ENCODE assay signal across 15 cellular contexts in the genomic region with DNA sequence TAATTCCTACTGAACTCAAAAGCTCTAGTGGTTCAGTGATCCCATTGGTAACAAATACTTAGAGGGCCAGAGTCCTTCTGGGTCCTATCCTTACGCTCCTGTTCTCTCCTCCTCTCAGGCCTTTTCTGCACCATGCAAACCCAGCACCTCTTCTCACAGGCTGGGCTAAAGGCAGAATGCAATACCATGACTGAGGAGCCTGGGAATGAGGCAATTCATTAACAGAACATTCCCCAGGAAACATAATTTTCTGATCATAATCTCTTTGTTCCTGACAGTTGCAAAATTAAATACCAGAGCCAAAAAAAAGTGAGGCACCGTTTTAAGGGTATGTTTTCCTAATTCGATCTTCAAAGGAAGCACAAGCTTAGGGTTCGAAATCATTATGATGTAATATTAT. TPM values are rescaled to one million over a fixed set of nuclear protein-coding genes. Genes with fewer than 3 reads are reported as not detected.
"Had no signal": no experiment of that assay in that cellular context is flagged by ENCODE, and none has a peak within 500 bp of the region (broad histone marks: within the 10 kb centered on the region; RNA-seq: fewer than 3 reads in every experiment).

No MANE protein-coding gene starts in this region.

- H3K4me2 ChIP-seq: hepatocyte had no signal

- H3K27me3 ChIP-seq: gastroesophageal sphincter, hepatocyte, stomach, testis had no signal

- H3K4me1 ChIP-seq: gastroesophageal sphincter, psoas muscle, testis had no signal

- H2AFZ ChIP-seq: hepatocyte had no signal

- H3K27ac ChIP-seq: gastroesophageal sphincter, hepatocyte, psoas muscle, stomach, testis had no signal

- DNase-seq: activated CD4-positive, alpha-beta memory T cell treated with anti-CD3 and anti-CD28 coated beads, Interleukin-2, amount 10 ng/mL, durations not matched to agents 7 days and 5 days; activated CD4-positive, alpha-beta T cell treated with anti-CD3 and anti-CD28 coated beads for 36 hours; activated T-cell treated with anti-CD3 and anti-CD28 coated beads, Interleukin-2, amount 50 U/mL, for 24 hours; amygdala; cerebellar nuclear complex; effector memory CD4-positive, alpha-beta T cell; kidney; psoas muscle; stimulated activated CD4-positive, alpha-beta T cell treated with anti-CD3 and anti-CD28 coated beads, Interleukin-1b, Interleukin-23, amount 100 ng/mL, for 48 hours; stomach; T-helper 17 cell; testis had no signal

- H3K9me3 ChIP-seq: gastroesophageal sphincter, psoas muscle, stomach, testis had no signal

- ATAC-seq: activated CD4-positive, alpha-beta T cell treated with anti-CD3 and anti-CD28 coated beads for 36 hours; gastroesophageal sphincter; psoas muscle; sciatic nerve; T-helper 17 cell had no signal

- H3K36me3 ChIP-seq: gastroesophageal sphincter, stomach had no signal

- H3K4me3 ChIP-seq: gastroesophageal sphincter, hepatocyte, psoas muscle, stomach, testis had no signal

RNA-seq across cellular contexts. Expression of gene SORBS2, which starts 9.0 kb away (rescaled TPM):
- total RNA-seq: activated CD4-positive, alpha-beta memory T cell treated with anti-CD3 and anti-CD28 coated beads, Interleukin-2, amount 10 ng/mL, durations not matched to agents 7 days and 5 days; activated CD4-positive, alpha-beta T cell treated with anti-CD3 and anti-CD28 coated beads for 36 hours had no signal
